ENCODE assay signal across 8 cellular contexts in the genomic region with DNA sequence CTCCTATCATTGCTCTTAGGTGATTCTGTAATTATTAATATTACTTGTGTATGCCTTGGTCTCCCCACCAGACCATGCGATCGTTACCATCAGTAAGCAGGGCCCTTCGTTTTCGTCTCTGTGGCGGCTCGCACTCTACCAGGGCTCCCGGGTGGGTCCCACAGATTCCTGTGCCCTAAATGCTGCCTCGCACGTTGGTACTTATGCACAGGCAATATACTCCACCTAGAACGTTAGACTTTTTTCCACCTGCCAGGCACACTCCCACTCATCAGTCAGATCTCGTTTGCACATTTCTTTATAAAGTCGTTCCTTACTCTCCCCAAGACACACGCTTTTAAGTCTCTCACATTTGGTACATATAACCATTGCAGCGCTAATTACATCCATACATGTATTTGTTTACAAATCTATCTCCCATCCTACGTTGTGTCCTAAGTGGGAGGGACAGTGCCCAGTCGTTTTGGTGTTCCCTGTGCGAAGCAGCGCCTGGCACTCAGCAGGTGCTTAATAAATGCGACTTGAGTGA. TPM values are rescaled to one million over a fixed set of nuclear protein-coding genes. Genes with fewer than 3 reads are reported as not detected.
A peak's percentile ranks its signal among the peaks of the same experiment; 100 is the strongest.
DNase-seq lines count a peak whose midpoint lies in the region; ATAC-seq, FAIRE-seq and TF ChIP-seq lines count a peak whose summit lies in the region.

No MANE protein-coding gene starts in this region.

- no peaks in the 10 kb centered on the region for H3K79me1 ChIP-seq in mesendoderm (ENCODE audit: low read length)

- no peak overlapping the region for H3K18ac ChIP-seq in mesendoderm (ENCODE audit: low read length)

- CTCF ChIA-PET in K562 (lab: Yijun Ruan, JAX; ENCODE audit: low intra/inter-chr PET ratio), result no interaction called here

- POLR2A ChIA-PET in K562 (lab: Yijun Ruan, JAX), result interaction anchor here (1.1 kb wide), 1 partner anchor 21 kb away, joined by 3 read pairs; no protein-coding TSS in a partner anchor

- H3K23ac ChIP-seq in mesendoderm (ENCODE audit: low read length), result no peak overlapping the region

- no peak for TF ChIP-seq RAD21 in K562 (CRISPR knock-in tag; conservative IDR thresholded peaks at IDR 0.05 in 1 of 2, IDR thresholded peaks at IDR 0.05 in 1 of 2)

- H3K4me2 ChIP-seq in K562 (ENCODE audit: insufficient read depth, low read length), result peak overlapping the region; percentile 96
- peak overlapping the region; percentile 90 for H3K4me2 ChIP-seq in mesendoderm (ENCODE audit: low read length)

- H3K56ac ChIP-seq in mesendoderm (ENCODE audit: low read length), result peak overlapping the region; percentile 87

- H2AFZ ChIP-seq in K562 (ENCODE audit: low read depth, low read length), result peak overlapping the region; percentile 95

- H2BK15ac ChIP-seq in mesendoderm (replicated peaks; ENCODE audit: low read depth), result no peak overlapping the region

- peak; percentile 62 for FAIRE-seq in K562 (lab: Jason Lieb, UNC)

- 16% methylated on average over 19 of the region's 19 CpGs for WGBS in K562 (ENCODE audit: insufficient coverage, low coverage, missing lambda C conversion rate)
- no CpG with 5 or more reads among the region's 19 CpGs for WGBS in mesendoderm (ENCODE audit: extremely low coverage, insufficient coverage, low lambda C conversion rate)
- WGBS in urinary bladder, result 34% methylated on average over 19 of the region's 19 CpGs

- intact Hi-C loops in left ventricle myocardium inferior (cut with micrococcal nuclease) (no loop called here), Right ventricle myocardium inferior (cut with DNase I) (loop anchor here (1.0 kb wide), 1 partner anchor 243 kb away; no protein-coding TSS in a partner anchor), K562 (cut with micrococcal nuclease) (no loop called here)

- peaks cover 40% of the 10 kb centered on the region for H3K4me1 ChIP-seq in left ventricle myocardium inferior
- peaks cover 4 to 10% of the 10 kb centered on the region in 2 experiments; a peak in 4 of 5 replicates for H3K4me1 ChIP-seq in K562 (replicated peaks in 1 of 2; ENCODE audit: control insufficient read depth in 2 of 2, insufficient read depth in 2 of 2, low read length in 2 of 2)
- H3K4me1 ChIP-seq in mesendoderm (ENCODE audit: control insufficient read depth, low read depth, low read length), result no peaks in the 10 kb centered on the region
- H3K4me1 ChIP-seq in urinary bladder (ENCODE audit: insufficient read depth), result peaks cover 5% of the 10 kb centered on the region

- no peaks in the 10 kb centered on the region for H3K36me3 ChIP-seq in left ventricle myocardium inferior
- H3K36me3 ChIP-seq in K562 (ENCODE audit: control insufficient read depth, insufficient read depth, low read length), result peaks cover 5% of the 10 kb centered on the region; the same call in 2 of the 3 replicates
- H3K36me3 ChIP-seq in mesendoderm (ENCODE audit: control insufficient read depth, insufficient read depth, low read length), result no peaks in the 10 kb centered on the region
- H3K36me3 ChIP-seq in urinary bladder (ENCODE audit: insufficient read depth), result no peaks in the 10 kb centered on the region

- DNase-seq in left ventricle myocardium inferior (no peak), Right ventricle myocardium inferior (ENCODE audit: missing footprints) (no peak), K562 (ENCODE audit: extremely low read depth in 1 of 4, low spot score in 3 of 4) (no peak), mesendoderm (no peak), NCI-H1694 (lab: John Stamatoyannopoulos, UW) (no peak), HuH-7 (ENCODE audit: low spot score) (no peak)

- H2AK5ac ChIP-seq in mesendoderm (ENCODE audit: low read length), result no peak overlapping the region

- H3K9me3 ChIP-seq in left ventricle myocardium inferior (replicated peaks), result no peaks in the 10 kb centered on the region
- no peaks in the 10 kb centered on the region for H3K9me3 ChIP-seq in K562 (replicated peaks; ENCODE audit: control insufficient read depth, insufficient read depth, low read depth, low read length)

- in situ Hi-C loops in K562 (cut with MboI), result no loop called here

- H3K4ac ChIP-seq in mesendoderm (ENCODE audit: low read depth, low read length), result no peak overlapping the region

- TF ChIP-seq POLR2A in K562 (conservative IDR thresholded peaks at IDR 0.05), result no peak

- no peaks in the 10 kb centered on the region for H4K20me1 ChIP-seq in K562 (replicated peaks; ENCODE audit: control insufficient read depth, insufficient read depth, low read length)

- H4K5ac ChIP-seq in mesendoderm (ENCODE audit: low read length), result no peak overlapping the region

- H4K8ac ChIP-seq in mesendoderm (ENCODE audit: low read depth, low read length), result no peak overlapping the region

- H2BK120ac ChIP-seq in mesendoderm (ENCODE audit: low read depth, low read length), result no peak overlapping the region

- H3K27ac ChIP-seq in left ventricle myocardium inferior (replicated peaks), result peak overlapping the region; percentile 99
- H3K27ac ChIP-seq in K562 (ENCODE audit: extremely low read depth, low read depth, low read length), result peak overlapping the region; percentile 77
- peak overlapping the region; percentile 9 for H3K27ac ChIP-seq in mesendoderm (ENCODE audit: low read depth, low read length)
- H3K27ac ChIP-seq in urinary bladder (ENCODE audit: low read depth), result no peak overlapping the region

- H3K9ac ChIP-seq in K562 (ENCODE audit: insufficient read depth in 1 of 2, low read depth in 2 of 2, low read length in 2 of 2) (peak overlapping the region; percentile 77 to 95), mesendoderm (ENCODE audit: low read length) (peak overlapping the region; percentile 83)

- no peaks in the 10 kb centered on the region for H3K27me3 ChIP-seq in left ventricle myocardium inferior (ENCODE audit: low read depth)
- no peaks in the 10 kb centered on the region for H3K27me3 ChIP-seq in K562 (ENCODE audit: control insufficient read depth in 2 of 2, insufficient read depth in 2 of 2, low read length in 2 of 2)
- H3K27me3 ChIP-seq in mesendoderm (ENCODE audit: insufficient read depth, low read length, poor library complexity), result no peaks in the 10 kb centered on the region

- H3K79me2 ChIP-seq in K562 (ENCODE audit: control insufficient read depth, insufficient read depth, low read length) (peaks cover 29% of the 10 kb centered on the region), mesendoderm (ENCODE audit: control insufficient read depth, insufficient read depth, low read length) (no peaks in the 10 kb centered on the region)

- BruUV-seq in K562 (replicated peaks; lab: Mats Ljungman, UMichigan), result TSS peak; percentile 54

- H2BK5ac ChIP-seq in mesendoderm (ENCODE audit: low read length), result no peak overlapping the region

- H3K4me3 ChIP-seq in left ventricle myocardium inferior (peak overlapping the region; percentile 100), K562 (peak overlapping the region; percentile 85), mesendoderm (ENCODE audit: low read length) (peak overlapping the region; percentile 79), urinary bladder (ENCODE audit: low read depth, low read length) (peak overlapping the region; percentile 98)

- TF ChIP-seq CTCF in left ventricle myocardium inferior (IDR thresholded peaks at IDR 0.05; ENCODE audit: borderline replicate concordance), result no peak
- TF ChIP-seq CTCF in K562 (IDR thresholded peaks at IDR 0.05 in 2 of 3, conservative IDR thresholded peaks at IDR 0.05 in 1 of 3; ENCODE audit: insufficient read depth in 2 of 3, low read depth in 1 of 3, low read length in 3 of 3), result no peak

- no peaks in the 10 kb centered on the region for H3K9me1 ChIP-seq in K562 (ENCODE audit: control insufficient read depth, insufficient read depth, low read length)

- no peak for TF ChIP-seq EP300 in K562 (IDR thresholded peaks at IDR 0.05; ENCODE audit: low read length)

- ATAC-seq in Right ventricle myocardium inferior (no peak), K562 (peak; percentile 1; the same call in 1 of the 3 replicates), GM21786 (IDR thresholded peaks at IDR 0.05; ENCODE audit: unreplicated experiment) (no peak)

TF ChIP-seq in K562, 482 proteins besides CTCF, POLR2A, EP300 and RAD21 (continues in another document):
- TF ChIP-seq NR2C1 (IDR thresholded peaks at IDR 0.05) (no peak), NR2C1 (tag; IDR thresholded peaks at IDR 0.05) (no peak), SNRNP70 (optimal IDR thresholded peaks at IDR 0.05; ENCODE audit: low read depth, low read length) (no peak), PRMT5 (CRISPR knock-in tag; IDR thresholded peaks at IDR 0.05) (no peak), STAT5B (CRISPR knock-in tag; IDR thresholded peaks at IDR 0.05) (no peak), HLTF (IDR thresholded peaks at IDR 0.05) (no peak)
- TF ChIP-seq, protein P1, sequence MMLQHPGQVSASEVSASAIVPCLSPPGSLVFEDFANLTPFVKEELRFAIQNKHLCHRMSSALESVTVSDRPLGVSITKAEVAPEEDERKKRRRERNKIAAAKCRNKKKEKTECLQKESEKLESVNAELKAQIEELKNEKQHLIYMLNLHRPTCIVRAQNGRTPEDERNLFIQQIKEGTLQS (IDR thresholded peaks at IDR 0.05), result no peak
- TF ChIP-seq, protein P1 (CRISPR knock-in tag; conservative IDR thresholded peaks at IDR 0.05), result no peak

RNA-seq across cellular contexts. Expression of a gene that starts 0.9 kb away (rescaled TPM):
- 49.6 TPM for total RNA-seq in left ventricle myocardium inferior
- 36.0 TPM for total RNA-seq in Right ventricle myocardium inferior
- total RNA-seq in K562 (2011; cell fraction: chromatin; rRNA removed; ENCODE audit: low replicate concordance), result 20.5 and 72.9 TPM in 2 replicates
- total RNA-seq in K562 (2011; cell fraction: nucleolus; rRNA removed), result 7.5 and 10.5 TPM in 2 replicates
- total RNA-seq in K562 (2011; cell fraction: nucleoplasm; rRNA removed), result 30.0 and 48.2 TPM in 2 replicates
- 19.7 and 20.0 TPM in 2 replicates for total RNA-seq in K562 (2014; rRNA removed)
- total RNA-seq in K562 (2014; rRNA removed; fragmentation: Illumina TruSeq; extraction: Trizol), result 28.8 and 42.9 TPM in 2 replicates
- total RNA-seq in K562 (2015; rRNA removed; fragmentation: Illumina TruSeq; extraction: Trizol), result 28.3 and 28.7 TPM in 2 replicates
- total RNA-seq in K562 (2021), result 19.2 and 20.1 TPM in 2 replicates
- polyA plus RNA-seq in K562 (2011; rRNA removed), result 29.7 and 35.5 TPM in 2 replicates
- polyA plus RNA-seq in K562 (2011; cell fraction: cytosol; rRNA removed), result 5.4 and 14.7 TPM in 2 replicates
- 11.1 and 17.5 TPM in 2 replicates for polyA plus RNA-seq in K562 (2011; cell fraction: nucleus; rRNA removed)
- 18.8 and 23.4 TPM in 2 replicates for polyA plus RNA-seq in K562 (2012)
- 20.9 and 23.8 TPM in 2 replicates for polyA plus RNA-seq in K562 (2014; fragmentation: Illumina TruSeq; extraction: Trizol)
- polyA plus RNA-seq in K562 (2014; fragmentation: Nextera tagmentation; extraction: Ambion mirVana), result 10 to 100 TPM in 1 of 2 experiments, 1 to 10 TPM in 1; 9.9 to 10.8 TPM
- polyA plus RNA-seq in K562 (2014; rRNA removed), result 16.6 and 17.3 TPM in 2 replicates
- polyA minus RNA-seq in K562 (2011; rRNA and poly(A)+ RNA removed), result 40.5 and 45.0 TPM in 2 replicates
- polyA minus RNA-seq in K562 (2011; cell fraction: cytosol; rRNA and poly(A)+ RNA removed), result 7.8 and 15.2 TPM in 2 replicates
- 21.0 and 39.5 TPM in 2 replicates for polyA minus RNA-seq in K562 (2011; cell fraction: nucleus; rRNA and poly(A)+ RNA removed)
- polyA plus RNA-seq in mesendoderm (2013, experiment 1 of 2), result 22.8 TPM
- polyA plus RNA-seq in mesendoderm (2013, experiment 2 of 2), result 23.2 TPM
- total RNA-seq in urinary bladder, result 69.6 TPM
- polyA plus RNA-seq in urinary bladder, result 39.3 TPM
